Comparison of ENCODE assay signal across 8 cellular contexts in genomic region chr22:19122143-19122751, GRCh38. TPM values are rescaled to one million over a fixed set of nuclear protein-coding genes. Genes with fewer than 3 reads are reported as not detected.
DNase-seq lines count a peak whose midpoint lies in the region; ATAC-seq and TF ChIP-seq lines count a peak whose summit lies in the region.

Gene DGCR2 (minus strand): TSS chr22:19122412. CDS start chr22:19122206, 206 bp downstream.

- in situ Hi-C loops in GM13976 (cut with MboI; ENCODE audit: low sequenced_read_pairs, unreplicated experiment) = no loop called here

- ATAC-seq in HG02870 (IDR thresholded peaks at IDR 0.05; ENCODE audit: unreplicated experiment) (peak; percentile 83), heart right ventricle (peak; percentile 97 to 99 (median 98)), upper lobe of left lung (ENCODE audit: low FRiP score in 2 of 2) (peak; percentile 98)

- H3K4me1 ChIP-seq in heart right ventricle (peaks cover 32 to 51% (median 46%) of the 10 kb centered on the region in 9 donors), upper lobe of left lung (peaks cover 40 to 50% (median 47%) of the 10 kb centered on the region in 4 donors)

- H3K36me3 ChIP-seq in heart right ventricle = peaks cover 0 to 10% (median 0%) of the 10 kb centered on the region in 9 donors
- no peaks in the 10 kb centered on the region for H3K36me3 ChIP-seq in upper lobe of left lung

- H3K9me3 ChIP-seq in heart right ventricle (no peaks in the 10 kb centered on the region), upper lobe of left lung (no peaks in the 10 kb centered on the region)

- peak within 1 kb of the TSS; percentile 62 to 98 (median 88) for H3K4me3 ChIP-seq in heart right ventricle
- peak within 1 kb of the TSS; percentile 96 to 99 (median 98) for H3K4me3 ChIP-seq in upper lobe of left lung

- intact Hi-C loops in T-helper 1 cell treated with Interleukin-12 subunit alpha and Interleukin-12 subunit beta and Interleukin-4 antibody, amounts not matched to agents 30 ng/mL and 1 ng/mL, for 36 hours (cut with micrococcal nuclease) = loop anchor here (1.0 to 5.0 kb wide), 9 partner anchors 13 to 995 kb away; partner anchors contain the start of genes C22orf39, CDC45, CLTCL1 and ESS2
- intact Hi-C loops in heart right ventricle (cut with DNase I) (loop anchor here in 3 of 10 donors (1.0 to 2.0 kb wide), 2 partner anchors 22 to 23 kb away; partner anchors contain the start of gene ESS2 (in 3 of the 3)), posterior vena cava (cut with DNase I) (no loop called here)

- peak; percentile 100 for DNase-seq in GM13976 (ENCODE audit: low spot score)
- DNase-seq in NCI-H1694 (lab: John Stamatoyannopoulos, UW) = peak; percentile 84
- DNase-seq in amniotic epithelial cell (ENCODE audit: low read depth) = peak; percentile 91
- DNase-seq in heart right ventricle = peak; percentile 97 to 98
- DNase-seq in posterior vena cava (ENCODE audit: low spot score) = peak; percentile 99
- DNase-seq in upper lobe of left lung = peak; percentile 97 to 98

- no peak for TF ChIP-seq EP300 in upper lobe of left lung (IDR thresholded peaks at IDR 0.05)

- TF ChIP-seq POLR2A in upper lobe of left lung (IDR thresholded peaks at IDR 0.05) = peak in 3 of 4 donors; percentile 79 to 89 (median 87)

- WGBS in heart right ventricle, 2 donors = 0 to 1% methylated on average over 62 to 67 of the region's 67 CpGs
- 0% methylated on average over 5 to 48 of the region's 67 CpGs for WGBS in upper lobe of left lung, 2 donors

- H3K27ac ChIP-seq in heart right ventricle (peak within 1 kb of the TSS; percentile 88 to 96 (median 94)), upper lobe of left lung (peak within 1 kb of the TSS; percentile 94 to 98 (median 96))

- H3K27me3 ChIP-seq in heart right ventricle = no peaks in the 10 kb centered on the region
- no peaks in the 10 kb centered on the region for H3K27me3 ChIP-seq in upper lobe of left lung

- TF ChIP-seq CTCF in GM13976 (IDR thresholded peaks at IDR 0.05; ENCODE audit: borderline replicate concordance, control extremely low read depth, extremely low read depth, insufficient read depth, missing control alignments) (no peak), heart right ventricle (IDR thresholded peaks at IDR 0.05) (peak in 1 of 9 donors; percentile 4), upper lobe of left lung (IDR thresholded peaks at IDR 0.05) (peak in 1 of 6 experiments; percentile 4)

RNA-seq across cellular contexts. Expression of gene DGCR2, which starts in this region (rescaled TPM):
- 33.9 and 36.3 TPM in 2 replicates for total RNA-seq in T-helper 1 cell treated with Interleukin-12 subunit alpha and Interleukin-12 subunit beta and Interleukin-4 antibody, amounts not matched to agents 30 ng/mL and 1 ng/mL, for 36 hours
- 10 to 100 TPM; 27.0 to 58.0 (median 42.2) TPM for total RNA-seq in heart right ventricle
- 10 to 100 TPM; 17.0 to 28.5 TPM for polyA plus RNA-seq in heart right ventricle
- 10 to 100 TPM; 28.3 to 35.2 TPM for total RNA-seq in posterior vena cava
- 100 to 1,000 TPM in 1 of 6 donors, 10 to 100 TPM in 5; 65.9 to 101 (median 89.9) TPM for total RNA-seq in upper lobe of left lung

Comparison
In these comparisons a context has a peak if more than half of its experiments do, and no peak if none do; other contexts are left out.
1. Peak in every context shown above with its lines: DNase-seq, ATAC-seq, H3K4me3 ChIP-seq and H3K27ac ChIP-seq.